25 cellular contexts compared by ENCODE assay signal in the genomic region with DNA sequence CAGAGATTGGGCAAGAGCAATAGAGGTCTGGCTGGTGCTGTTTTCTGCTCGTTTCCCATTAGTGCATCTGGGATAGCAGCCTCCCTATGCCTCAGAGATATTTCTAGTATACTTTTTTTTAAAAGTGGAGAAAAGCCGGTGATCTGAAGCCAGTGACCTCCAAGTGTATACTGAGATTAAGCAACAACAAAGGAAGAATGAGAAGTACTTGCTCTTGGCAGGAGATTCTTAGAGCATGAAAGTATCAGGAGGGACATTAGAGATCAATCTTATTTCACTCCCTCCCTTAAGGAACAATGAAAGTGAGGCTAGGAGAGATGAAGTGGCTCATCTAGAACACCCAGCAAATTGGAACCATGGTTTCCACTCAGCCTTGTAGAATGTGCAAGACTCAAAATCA.
DNase-seq lines count a peak whose midpoint lies in the region; ATAC-seq, FAIRE-seq and TF ChIP-seq lines count a peak whose summit lies in the region.
"Had no signal": no experiment of that assay in that cellular context is flagged by ENCODE, and none has a peak within 500 bp of the region (broad histone marks: within the 10 kb centered on the region; RNA-seq: fewer than 3 reads in every experiment).

No MANE protein-coding gene starts in this region.

- no peaks in the 10 kb centered on the region for H3K36me3 Mint-ChIP-seq in astrocyte (ENCODE audit: low read depth, unreplicated experiment)
- H3K36me3 Mint-ChIP-seq: CD4-positive, alpha-beta memory T cell had no signal

- no peaks in the 10 kb centered on the region for H3K36me3 ChIP-seq in astrocyte (ENCODE audit: insufficient read depth, low read length)
- H3K36me3 ChIP-seq: BE2C; BLaER1 treated with 17β-estradiol and CSF1 and Interleukin-3, amounts not matched to agents 10 nM and 100 nM had no signal

- no peaks in the 10 kb centered on the region for H3K4me1 ChIP-seq in astrocyte (ENCODE audit: insufficient read depth, low read length)
- H3K4me1 ChIP-seq: BE2C; BLaER1 treated with 17β-estradiol and CSF1 and Interleukin-3, amounts not matched to agents 10 nM and 100 nM had no signal

- no peak overlapping the region for H3K27ac ChIP-seq in astrocyte (ENCODE audit: low read depth, low read length)
- H3K27ac ChIP-seq: A549; BLaER1 treated with 17β-estradiol and CSF1 and Interleukin-3, amounts not matched to agents 10 nM and 100 nM; GM23248 had no signal

- H3K9me3 Mint-ChIP-seq in astrocyte (ENCODE audit: unreplicated experiment): no peaks in the 10 kb centered on the region

- no peaks in the 10 kb centered on the region for H3K27me3 ChIP-seq in astrocyte (ENCODE audit: insufficient read depth, low read length)
- H3K27me3 ChIP-seq: BLaER1 treated with 17β-estradiol and CSF1 and Interleukin-3, amounts not matched to agents 10 nM and 100 nM had no signal

- H3K9ac ChIP-seq in astrocyte (ENCODE audit: low read length): no peak overlapping the region
- H3K9ac ChIP-seq: BLaER1 treated with 17β-estradiol and CSF1 and Interleukin-3, amounts not matched to agents 10 nM and 100 nM; GM23248 had no signal

- no peaks in the 10 kb centered on the region for H4K20me1 ChIP-seq in astrocyte (ENCODE audit: insufficient read depth, low read length)
- H4K20me1 ChIP-seq: BLaER1 treated with 17β-estradiol and CSF1 and Interleukin-3, amounts not matched to agents 10 nM and 100 nM had no signal

- no peak overlapping the region for H2AFZ ChIP-seq in astrocyte (ENCODE audit: low read depth, low read length)
- H2AFZ ChIP-seq: GM23248 had no signal

- no peak overlapping the region for H3K27ac Mint-ChIP-seq in astrocyte (ENCODE audit: unreplicated experiment)
- H3K27ac Mint-ChIP-seq: CD4-positive, alpha-beta memory T cell had no signal

- H3K4me2 ChIP-seq in astrocyte (ENCODE audit: low read length): no peak overlapping the region
- H3K4me2 ChIP-seq: BLaER1 treated with 17β-estradiol and CSF1 and Interleukin-3, amounts not matched to agents 10 nM and 100 nM had no signal

- ATAC-seq in GM18907 (IDR thresholded peaks at IDR 0.05; ENCODE audit: unreplicated experiment) (no peak), GM18868 (IDR thresholded peaks at IDR 0.05; ENCODE audit: unreplicated experiment) (no peak)
- ATAC-seq: A549 had no signal

- DNase-seq in HuH-7 (ENCODE audit: low spot score) (peak; percentile 1), astrocyte (ENCODE audit: low read depth) (no peak), kidney tubule cell (ENCODE audit: low spot score) (peak; percentile 18), NCI-H345 treated with DMSO at 0.1 percent for 48 hours (lab: John Stamatoyannopoulos, UW; ENCODE audit: unreplicated experiment) (no peak)
- DNase-seq: 8988T; ACHN; AML-193; BE2C; Calu3; CD4-positive, alpha-beta memory T cell; COR-L47; DMS79; EL; GDM1; GM23248; H7; HCEC 1CT had no signal

- H3K4me3 ChIP-seq in astrocyte (ENCODE audit: insufficient read depth, low read depth, low read length): no peak overlapping the region
- H3K4me3 ChIP-seq: A549; BLaER1 treated with 17β-estradiol and CSF1 and Interleukin-3, amounts not matched to agents 10 nM and 100 nM; GM23248 had no signal

- no peak overlapping the region for H3K4me3 Mint-ChIP-seq in astrocyte (ENCODE audit: unreplicated experiment)
- H3K4me3 Mint-ChIP-seq: CD4-positive, alpha-beta memory T cell had no signal

- FAIRE-seq in astrocyte (lab: Jason Lieb, UNC): peak; percentile 5
- FAIRE-seq: A549, GM12891, GM18507, GM19239, H1 had no signal

- TF ChIP-seq CTCF in astrocyte (IDR thresholded peaks at IDR 0.05; ENCODE audit: insufficient read depth, low read depth, low read length): no peak

- H3K79me2 ChIP-seq in astrocyte (ENCODE audit: insufficient read depth, low read length): no peaks in the 10 kb centered on the region

- peaks cover 11% of the 10 kb centered on the region for H3K4me1 Mint-ChIP-seq in astrocyte (ENCODE audit: low read depth, unreplicated experiment)
- H3K4me1 Mint-ChIP-seq: CD4-positive, alpha-beta memory T cell had no signal

- peaks cover 5% of the 10 kb centered on the region for H3K27me3 Mint-ChIP-seq in astrocyte (ENCODE audit: low read depth, unreplicated experiment)
- H3K27me3 Mint-ChIP-seq: CD4-positive, alpha-beta memory T cell had no signal

- no peaks in the 10 kb centered on the region for H3K9me3 ChIP-seq in astrocyte (ENCODE audit: insufficient read depth, low read depth, low read length)
- H3K9me3 ChIP-seq: A549; BE2C; BLaER1 treated with 17β-estradiol and CSF1 and Interleukin-3, amounts not matched to agents 10 nM and 100 nM had no signal

Comparison
In these comparisons a context has a peak if more than half of its experiments do, and no peak if none do; other contexts are left out.
1. DNase-seq: peak in HuH-7 (single experiment) and kidney tubule cell (single experiment); none in astrocyte (single experiment) and NCI-H345 treated with DMSO at 0.1 percent for 48 hours (single experiment).